11 cellular contexts compared by ENCODE assay signal in the genomic region with DNA sequence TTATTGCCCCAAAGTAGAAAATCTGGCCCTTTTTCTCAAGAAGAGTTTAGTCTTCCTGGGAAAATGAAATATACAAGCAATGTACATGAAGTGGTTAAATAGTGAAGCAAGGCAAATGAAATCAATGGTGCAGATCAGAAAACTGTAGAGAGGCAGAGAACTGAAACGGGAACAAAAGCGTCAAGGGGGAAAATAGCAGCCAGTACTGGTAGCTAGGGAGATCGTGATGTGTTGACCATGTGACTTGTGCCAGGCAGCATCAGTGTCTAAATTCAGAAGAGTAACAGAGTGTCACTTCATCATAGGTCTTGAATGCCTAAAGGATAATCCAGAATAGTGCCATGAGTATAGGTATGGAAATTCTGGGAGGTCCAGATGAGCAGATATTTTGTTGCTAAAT.
A peak's percentile ranks its signal among the peaks of the same experiment; 100 is the strongest.
DNase-seq lines count a peak whose midpoint lies in the region; ATAC-seq and TF ChIP-seq lines count a peak whose summit lies in the region.
"Had no signal": no experiment of that assay in that cellular context is flagged by ENCODE, and none has a peak within 500 bp of the region (broad histone marks: within the 10 kb centered on the region; RNA-seq: fewer than 3 reads in every experiment).

No MANE protein-coding gene starts in this region.

- H3K79me2 ChIP-seq in H9 (ENCODE audit: insufficient read depth, low read length) (no peaks in the 10 kb centered on the region), GM23248 (ENCODE audit: insufficient read depth) (no peaks in the 10 kb centered on the region)

- H3K36me3 ChIP-seq in endodermal cell (ENCODE audit: control insufficient read depth, insufficient read depth, low read length): no peaks in the 10 kb centered on the region
- no peaks in the 10 kb centered on the region for H3K36me3 ChIP-seq in GM23248 (ENCODE audit: low read depth)

- no peak overlapping the region for H3T11ph ChIP-seq in H9 (ENCODE audit: low read length)

- H3K18ac ChIP-seq in H9 (ENCODE audit: insufficient read length, low read depth, low read length): no peak overlapping the region

- no peak overlapping the region for H3K27ac ChIP-seq in endodermal cell (ENCODE audit: low read depth, low read length)
- H3K27ac ChIP-seq in H9 (ENCODE audit: insufficient read length, low read depth, low read length): no peak overlapping the region
- no peak overlapping the region for H3K27ac ChIP-seq in GM23248

- ATAC-seq in GM18858 (IDR thresholded peaks at IDR 0.05; ENCODE audit: unreplicated experiment): peak; percentile 83
- ATAC-seq in GM21423 (IDR thresholded peaks at IDR 0.05; ENCODE audit: unreplicated experiment): peak; percentile 70
- ATAC-seq in HG03095 (IDR thresholded peaks at IDR 0.05; ENCODE audit: unreplicated experiment): peak; percentile 49
- peak; percentile 93 for ATAC-seq in activated B cell treated with CpG ODN at 0.5 μM for 24 hours (ENCODE audit: low read depth)
- ATAC-seq: activated T-helper 17 cell treated with anti-CD3 and anti-CD28 coated beads, Interleukin-2, amount 50 U/mL, for 72 hours had no signal

- H3K9me2 ChIP-seq in GM23248 (ENCODE audit: insufficient read depth): no peaks in the 10 kb centered on the region

- no peaks in the 10 kb centered on the region for H3K23me2 ChIP-seq in H9 (ENCODE audit: insufficient read length, low read depth, low read length, poor library complexity, severe bottlenecking)

- no peak overlapping the region for H3K4ac ChIP-seq in H9 (ENCODE audit: low read depth, low read length)

- H2AK5ac ChIP-seq in H9 (ENCODE audit: insufficient read length, low read length): no peak overlapping the region

- H2AFZ ChIP-seq in H9 (ENCODE audit: low read length): no peak overlapping the region
- H2AFZ ChIP-seq in GM23248: no peak overlapping the region

- H3K27me3 Mint-ChIP-seq in activated B cell treated with CpG ODN at 0.5 μM for 24 hours (no peaks in the 10 kb centered on the region), endodermal cell (ENCODE audit: insufficient read depth) (peaks cover 22% of the 10 kb centered on the region), H9 (ENCODE audit: low read depth) (peaks cover 3% of the 10 kb centered on the region; the same call in 1 of the 2 replicates)
- H3K27me3 Mint-ChIP-seq: activated T-helper 17 cell treated with anti-CD3 and anti-CD28 coated beads, Interleukin-2, amount 50 U/mL, for 72 hours; central memory CD8-positive, alpha-beta T cell had no signal

- peak overlapping the region; percentile 33 for H3K27ac Mint-ChIP-seq in activated B cell treated with CpG ODN at 0.5 μM for 24 hours
- H3K27ac Mint-ChIP-seq in endodermal cell: no peak overlapping the region
- no peak overlapping the region for H3K27ac Mint-ChIP-seq in H9
- H3K27ac Mint-ChIP-seq: activated T-helper 17 cell treated with anti-CD3 and anti-CD28 coated beads, Interleukin-2, amount 50 U/mL, for 72 hours had no signal

- H3K4me1 ChIP-seq in endodermal cell (ENCODE audit: control insufficient read depth, insufficient read depth, low read length) (no peaks in the 10 kb centered on the region), H9 (ENCODE audit: insufficient read depth, low read length) (no peaks in the 10 kb centered on the region), GM23248 (ENCODE audit: insufficient read depth) (no peaks in the 10 kb centered on the region)

- H3K36me3 Mint-ChIP-seq in activated B cell treated with CpG ODN at 0.5 μM for 24 hours (ENCODE audit: low read depth): no peaks in the 10 kb centered on the region
- no peaks in the 10 kb centered on the region for H3K36me3 Mint-ChIP-seq in endodermal cell (ENCODE audit: low read depth)
- H3K36me3 Mint-ChIP-seq in H9 (ENCODE audit: insufficient read depth in 1 of 3, low read depth in 3 of 3): no peaks in the 10 kb centered on the region; a peak in 1 of 7 replicates

- H4K91ac ChIP-seq in H9 (ENCODE audit: insufficient read length, low read depth, low read length): no peak overlapping the region

- H3K9ac ChIP-seq in endodermal cell (ENCODE audit: extremely low read depth, low read length, poor library complexity, severe bottlenecking) (no peak overlapping the region), H9 (ENCODE audit: extremely low read depth, insufficient read length, low read length) (no peak overlapping the region), GM23248 (no peak overlapping the region)

- peaks cover 79% of the 10 kb centered on the region for H3K9me3 ChIP-seq in endodermal cell (ENCODE audit: control insufficient read depth, low read length)
- H3K9me3 ChIP-seq in H9 (ENCODE audit: control insufficient read depth, low read depth, low read length): no peaks in the 10 kb centered on the region
- H3K9me3 ChIP-seq in GM23248 (ENCODE audit: low read depth): no peaks in the 10 kb centered on the region

- no peaks in the 10 kb centered on the region for H3F3A ChIP-seq in GM23248 (ENCODE audit: insufficient read depth)

- no peak overlapping the region for H2BK15ac ChIP-seq in H9 (ENCODE audit: low read depth, low read length)

- 34 to 51% methylated on average over 3 of the region's 3 CpGs for WGBS in endodermal cell (ENCODE audit: insufficient coverage in 1 of 2, insufficient read length in 1 of 2), 2 experiments
- no CpG with 5 or more reads among the region's 3 CpGs for WGBS in H9 (ENCODE audit: extremely low coverage, insufficient read length, low lambda C conversion rate)
- 54 to 62% methylated on average over 3 of the region's 3 CpGs for WGBS in GM23248 (ENCODE audit: low coverage in 1 of 2, low lambda C conversion rate in 2 of 2, missing lambda C conversion rate in 2 of 2), 2 experiments

- H3K79me1 ChIP-seq in H9 (ENCODE audit: insufficient read depth, low read depth, low read length, poor library complexity, severe bottlenecking): no peaks in the 10 kb centered on the region

- no peak overlapping the region for H3K23ac ChIP-seq in H9 (ENCODE audit: insufficient read length, low read depth, low read length)

- H4K8ac ChIP-seq in H9 (replicated peaks; ENCODE audit: insufficient read length, low read depth, low read length): no peak overlapping the region

- H3K4me3 Mint-ChIP-seq in activated B cell treated with CpG ODN at 0.5 μM for 24 hours (peak overlapping the region; percentile 8), endodermal cell (no peak overlapping the region), H9 (no peak overlapping the region)
- H3K4me3 Mint-ChIP-seq: activated T-helper 17 cell treated with anti-CD3 and anti-CD28 coated beads, Interleukin-2, amount 50 U/mL, for 72 hours; central memory CD8-positive, alpha-beta T cell had no signal

- DNase-seq in activated B cell treated with CpG ODN at 0.5 μM for 24 hours: no peak
- DNase-seq in endodermal cell: no peak
- DNase-seq in H9: no peak
- DNase-seq in NCI-H510A treated with DMSO at 0.1 percent for 48 hours (lab: John Stamatoyannopoulos, UW): no peak
- DNase-seq in GM23248: no peak
- DNase-seq: stimulated activated naive CD4-positive, alpha-beta T cell treated with Interleukin-2 at 50 U/mL for 16 hours had no signal

- H2BK120ac ChIP-seq in H9 (ENCODE audit: low read depth, low read length, poor library complexity, severe bottlenecking): no peak overlapping the region

- no peak overlapping the region for H2BK5ac ChIP-seq in H9 (ENCODE audit: insufficient read length, low read length)

- POLR2A ChIA-PET in activated B cell treated with CpG ODN at 0.5 μM for 24 hours (lab: Charles Lee): no interaction called here

- H3K4me2 ChIP-seq in H9 (ENCODE audit: insufficient read depth, insufficient read length, low read length) (no peak overlapping the region), GM23248 (ENCODE audit: unreplicated experiment) (no peak overlapping the region)

- no peak overlapping the region for H3K56ac ChIP-seq in H9 (ENCODE audit: insufficient read length, low read depth, low read length)

- in situ Hi-C loops in GM23248 (cut with MboI): no loop called here

- no peak overlapping the region for H4K5ac ChIP-seq in H9 (ENCODE audit: insufficient read length, low read depth, low read length)

- H2BK20ac ChIP-seq in H9 (ENCODE audit: low read depth, low read length, poor library complexity, severe bottlenecking): no peak overlapping the region

- H3K14ac ChIP-seq in H9 (ENCODE audit: insufficient read depth, low read length): no peak overlapping the region

- H2BK12ac ChIP-seq in H9 (ENCODE audit: insufficient read length, low read depth, low read length): no peak overlapping the region

- no peaks in the 10 kb centered on the region for H3K27me3 ChIP-seq in endodermal cell (ENCODE audit: control insufficient read depth, insufficient read depth, low read length, poor library complexity, severe bottlenecking)
- no peaks in the 10 kb centered on the region for H3K27me3 ChIP-seq in H9 (ENCODE audit: insufficient read depth, low read length)
- no peaks in the 10 kb centered on the region for H3K27me3 ChIP-seq in GM23248 (replicated peaks; ENCODE audit: insufficient read depth)

- intact Hi-C loops in activated B cell treated with CpG ODN at 0.5 μM for 24 hours (cut with micrococcal nuclease): no loop called here

- CTCF ChIA-PET in activated B cell treated with CpG ODN at 0.5 μM for 24 hours (lab: Charles Lee): no interaction called here

- H3K4me1 Mint-ChIP-seq in activated B cell treated with CpG ODN at 0.5 μM for 24 hours (peaks cover 18% of the 10 kb centered on the region), endodermal cell (no peaks in the 10 kb centered on the region), H9 (no peaks in the 10 kb centered on the region)
- H3K4me1 Mint-ChIP-seq: activated T-helper 17 cell treated with anti-CD3 and anti-CD28 coated beads, Interleukin-2, amount 50 U/mL, for 72 hours; central memory CD8-positive, alpha-beta T cell had no signal

- H3K9me3 Mint-ChIP-seq in activated B cell treated with CpG ODN at 0.5 μM for 24 hours (no peaks in the 10 kb centered on the region), endodermal cell (no peaks in the 10 kb centered on the region), H9 (no peaks in the 10 kb centered on the region)

- no peaks in the 10 kb centered on the region for H4K20me1 ChIP-seq in H9 (ENCODE audit: control insufficient read depth, insufficient read depth, insufficient read length)
- H4K20me1 ChIP-seq in GM23248 (ENCODE audit: insufficient read depth): no peaks in the 10 kb centered on the region

- TF ChIP-seq CTCF in activated B cell treated with CpG ODN at 0.5 μM for 24 hours (IDR thresholded peaks at IDR 0.05) (no peak), endodermal cell (conservative IDR thresholded peaks at IDR 0.05) (no peak), H9 (conservative IDR thresholded peaks at IDR 0.05) (no peak)

- no peak overlapping the region for H3K4me3 ChIP-seq in endodermal cell (ENCODE audit: low read length)
- no peak overlapping the region for H3K4me3 ChIP-seq in GM23248
